9 cellular contexts compared by ENCODE assay signal in the genomic region with DNA sequence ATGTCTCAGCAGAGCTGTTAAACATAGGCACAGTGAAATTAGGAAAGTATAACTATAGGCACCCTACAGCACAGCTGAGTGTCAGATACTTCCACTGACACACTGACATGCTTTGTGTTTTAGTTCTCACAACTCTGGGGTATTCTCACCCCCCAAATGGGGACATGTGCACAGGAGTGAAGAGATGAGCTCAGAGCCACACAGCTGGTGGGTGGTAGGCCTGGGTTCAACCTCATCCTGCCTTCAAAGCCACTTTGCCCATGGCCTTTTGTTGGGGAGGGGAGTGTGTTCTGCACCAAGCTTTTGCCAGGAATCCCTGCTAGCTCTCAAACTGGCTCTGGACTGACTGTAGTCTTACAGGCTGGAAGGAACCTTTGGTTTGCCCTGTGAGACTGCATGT. TPM values are rescaled to one million over a fixed set of nuclear protein-coding genes. Genes with fewer than 3 reads are reported as not detected.
A peak's percentile ranks its signal among the peaks of the same experiment; 100 is the strongest.
DNase-seq lines count a peak whose midpoint lies in the region; TF ChIP-seq lines count a peak whose summit lies in the region.
"Had no signal": no experiment of that assay in that cellular context is flagged by ENCODE, and none has a peak within 500 bp of the region (broad histone marks: within the 10 kb centered on the region; RNA-seq: fewer than 3 reads in every experiment).

No MANE protein-coding gene starts in this region.

- H3K4me2 ChIP-seq in BLaER1 treated with 17β-estradiol and CSF1 and Interleukin-3, amounts not matched to agents 10 nM and 100 nM: peak overlapping the region; percentile 92 to 100 (median 98)

- no peaks in the 10 kb centered on the region for H3K9me3 ChIP-seq in BLaER1 treated with 17β-estradiol and CSF1 and Interleukin-3, amounts not matched to agents 10 nM and 100 nM (replicated peaks in 1 of 11)
- no peaks in the 10 kb centered on the region for H3K9me3 ChIP-seq in HUES64 (ENCODE audit: insufficient read depth, low read depth, low read length)

- peak overlapping the region in 2 of 3 experiments; percentile 4 to 44 for H3K27ac Mint-ChIP-seq in nephron

- H3K4me3 ChIP-seq in BLaER1 treated with 17β-estradiol and CSF1 and Interleukin-3, amounts not matched to agents 10 nM and 100 nM: peak overlapping the region; percentile 81 to 99 (median 94)
- H3K4me3 ChIP-seq in HUES64 (ENCODE audit: low read length) (peak overlapping the region; percentile 87), astrocyte of the cerebellum (ENCODE audit: low read depth, low read length) (peak overlapping the region; percentile 77)

- peaks cover 24% of the 10 kb centered on the region for H3K36me3 Mint-ChIP-seq in nephron (ENCODE audit: low read depth)

- peak overlapping the region; percentile 77 to 94 (median 92) for H3K4me3 Mint-ChIP-seq in nephron

- peak overlapping the region in 10 of 11 experiments; percentile 86 to 95 (median 90); a peak in 17 of 22 replicates for H3K9ac ChIP-seq in BLaER1 treated with 17β-estradiol and CSF1 and Interleukin-3, amounts not matched to agents 10 nM and 100 nM
- H3K9ac ChIP-seq in HUES64 (ENCODE audit: low read depth, low read length): no peak overlapping the region

- TF ChIP-seq CTCF in astrocyte of the cerebellum (IDR thresholded peaks at IDR 0.05; ENCODE audit: low read depth, low read length, missing control alignments): no peak
- no peak for TF ChIP-seq CTCF in nephron (IDR thresholded peaks at IDR 0.05; ENCODE audit: unreplicated experiment in 3 of 3)

- H3K4me1 Mint-ChIP-seq in nephron: peaks cover 44% of the 10 kb centered on the region

- H3K27me3 Mint-ChIP-seq in nephron (ENCODE audit: low read depth): no peaks in the 10 kb centered on the region

- in situ Hi-C loops in astrocyte of the cerebellum (cut with HindIII; ENCODE audit: low sequenced_read_pairs): no loop called here

- H3K36me3 ChIP-seq in BLaER1 treated with 17β-estradiol and CSF1 and Interleukin-3, amounts not matched to agents 10 nM and 100 nM: peaks cover 59 to 75% (median 71%) of the 10 kb centered on the region in 11 experiments
- peaks cover 52% of the 10 kb centered on the region for H3K36me3 ChIP-seq in HUES64 (ENCODE audit: insufficient read depth, low read length)

- H3K27me3 ChIP-seq in BLaER1 treated with 17β-estradiol and CSF1 and Interleukin-3, amounts not matched to agents 10 nM and 100 nM: no peaks in the 10 kb centered on the region
- no peaks in the 10 kb centered on the region for H3K27me3 ChIP-seq in HUES64 (ENCODE audit: insufficient read depth, low read length)

- peaks cover 34 to 46% (median 41%) of the 10 kb centered on the region in 10 experiments for H3K4me1 ChIP-seq in BLaER1 treated with 17β-estradiol and CSF1 and Interleukin-3, amounts not matched to agents 10 nM and 100 nM
- H3K4me1 ChIP-seq in HUES64 (ENCODE audit: insufficient read depth, low read length): peaks cover 12% of the 10 kb centered on the region; the same call in 1 of the 2 replicates

- H4K20me1 ChIP-seq in BLaER1 treated with 17β-estradiol and CSF1 and Interleukin-3, amounts not matched to agents 10 nM and 100 nM: peaks cover 51 to 92% (median 78%) of the 10 kb centered on the region in 11 experiments

- DNase-seq in astrocyte of the cerebellum (ENCODE audit: low read depth) (no peak), NCI-H524 treated with DMSO at 0.1 percent for 48 hours (lab: John Stamatoyannopoulos, UW) (no peak), HPDE6-E6E7 (ENCODE audit: extremely low spot score) (no peak), NCI-H2196 (lab: John Stamatoyannopoulos, UW; ENCODE audit: unreplicated experiment) (no peak), hepatic stellate cell (ENCODE audit: low spot score) (no peak)
- DNase-seq: NCI-H446 treated with DMSO at 0.1 percent for 48 hours had no signal

- H3K9me3 Mint-ChIP-seq in nephron: no peaks in the 10 kb centered on the region

- H3K27ac ChIP-seq in BLaER1 treated with 17β-estradiol and CSF1 and Interleukin-3, amounts not matched to agents 10 nM and 100 nM: no peak overlapping the region
- H3K27ac ChIP-seq in HUES64 (ENCODE audit: low read depth, low read length): no peak overlapping the region

RNA-seq across cellular contexts. Expression of a gene that starts 1.7 kb away (rescaled TPM):
- 18.7 TPM for polyA plus RNA-seq in HUES64 (2013, experiment 1 of 2)
- 18.1 TPM for polyA plus RNA-seq in HUES64 (2013, experiment 2 of 2)

RNA-seq across cellular contexts. Expression of a gene that starts 31.7 kb away (rescaled TPM):
- polyA plus RNA-seq in HUES64 (2013, experiment 1 of 2): 49.3 TPM
- polyA plus RNA-seq in HUES64 (2013, experiment 2 of 2): 46.5 TPM

RNA-seq across cellular contexts. Expression of a gene that starts 54.1 kb away (rescaled TPM):
- polyA plus RNA-seq in HUES64 (2013, experiment 1 of 2): 8.4 TPM
- polyA plus RNA-seq in HUES64 (2013, experiment 2 of 2): 7.7 TPM
